In the genomic region with DNA sequence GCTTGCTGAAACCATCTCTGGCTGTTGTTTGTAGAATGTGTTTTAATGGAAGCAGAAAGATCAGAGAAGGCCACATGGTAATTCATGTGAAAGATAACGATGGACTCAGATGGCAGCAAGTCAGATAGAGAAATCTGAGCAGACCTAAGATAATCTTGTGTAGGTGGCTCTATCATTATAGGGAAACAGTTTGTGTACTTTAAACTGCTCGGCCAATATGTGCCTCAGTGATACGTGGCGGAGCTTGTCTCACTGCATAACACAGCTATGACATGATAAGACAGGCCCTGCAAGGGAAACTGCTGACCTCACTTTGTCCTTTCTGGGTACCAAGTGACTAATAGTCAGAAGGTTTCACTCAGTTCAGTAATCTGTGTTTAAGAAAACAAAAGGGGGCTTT, we compare ENCODE assay signal across 1 cellular context.
TF ChIP-seq lines count a peak whose summit lies in the region.

No MANE protein-coding gene starts in this region.

TF ChIP-seq in K562, 482 proteins besides CTCF, POLR2A, EP300 and RAD21 (continued from another document and continues in another):
- TF ChIP-seq, protein P1, sequence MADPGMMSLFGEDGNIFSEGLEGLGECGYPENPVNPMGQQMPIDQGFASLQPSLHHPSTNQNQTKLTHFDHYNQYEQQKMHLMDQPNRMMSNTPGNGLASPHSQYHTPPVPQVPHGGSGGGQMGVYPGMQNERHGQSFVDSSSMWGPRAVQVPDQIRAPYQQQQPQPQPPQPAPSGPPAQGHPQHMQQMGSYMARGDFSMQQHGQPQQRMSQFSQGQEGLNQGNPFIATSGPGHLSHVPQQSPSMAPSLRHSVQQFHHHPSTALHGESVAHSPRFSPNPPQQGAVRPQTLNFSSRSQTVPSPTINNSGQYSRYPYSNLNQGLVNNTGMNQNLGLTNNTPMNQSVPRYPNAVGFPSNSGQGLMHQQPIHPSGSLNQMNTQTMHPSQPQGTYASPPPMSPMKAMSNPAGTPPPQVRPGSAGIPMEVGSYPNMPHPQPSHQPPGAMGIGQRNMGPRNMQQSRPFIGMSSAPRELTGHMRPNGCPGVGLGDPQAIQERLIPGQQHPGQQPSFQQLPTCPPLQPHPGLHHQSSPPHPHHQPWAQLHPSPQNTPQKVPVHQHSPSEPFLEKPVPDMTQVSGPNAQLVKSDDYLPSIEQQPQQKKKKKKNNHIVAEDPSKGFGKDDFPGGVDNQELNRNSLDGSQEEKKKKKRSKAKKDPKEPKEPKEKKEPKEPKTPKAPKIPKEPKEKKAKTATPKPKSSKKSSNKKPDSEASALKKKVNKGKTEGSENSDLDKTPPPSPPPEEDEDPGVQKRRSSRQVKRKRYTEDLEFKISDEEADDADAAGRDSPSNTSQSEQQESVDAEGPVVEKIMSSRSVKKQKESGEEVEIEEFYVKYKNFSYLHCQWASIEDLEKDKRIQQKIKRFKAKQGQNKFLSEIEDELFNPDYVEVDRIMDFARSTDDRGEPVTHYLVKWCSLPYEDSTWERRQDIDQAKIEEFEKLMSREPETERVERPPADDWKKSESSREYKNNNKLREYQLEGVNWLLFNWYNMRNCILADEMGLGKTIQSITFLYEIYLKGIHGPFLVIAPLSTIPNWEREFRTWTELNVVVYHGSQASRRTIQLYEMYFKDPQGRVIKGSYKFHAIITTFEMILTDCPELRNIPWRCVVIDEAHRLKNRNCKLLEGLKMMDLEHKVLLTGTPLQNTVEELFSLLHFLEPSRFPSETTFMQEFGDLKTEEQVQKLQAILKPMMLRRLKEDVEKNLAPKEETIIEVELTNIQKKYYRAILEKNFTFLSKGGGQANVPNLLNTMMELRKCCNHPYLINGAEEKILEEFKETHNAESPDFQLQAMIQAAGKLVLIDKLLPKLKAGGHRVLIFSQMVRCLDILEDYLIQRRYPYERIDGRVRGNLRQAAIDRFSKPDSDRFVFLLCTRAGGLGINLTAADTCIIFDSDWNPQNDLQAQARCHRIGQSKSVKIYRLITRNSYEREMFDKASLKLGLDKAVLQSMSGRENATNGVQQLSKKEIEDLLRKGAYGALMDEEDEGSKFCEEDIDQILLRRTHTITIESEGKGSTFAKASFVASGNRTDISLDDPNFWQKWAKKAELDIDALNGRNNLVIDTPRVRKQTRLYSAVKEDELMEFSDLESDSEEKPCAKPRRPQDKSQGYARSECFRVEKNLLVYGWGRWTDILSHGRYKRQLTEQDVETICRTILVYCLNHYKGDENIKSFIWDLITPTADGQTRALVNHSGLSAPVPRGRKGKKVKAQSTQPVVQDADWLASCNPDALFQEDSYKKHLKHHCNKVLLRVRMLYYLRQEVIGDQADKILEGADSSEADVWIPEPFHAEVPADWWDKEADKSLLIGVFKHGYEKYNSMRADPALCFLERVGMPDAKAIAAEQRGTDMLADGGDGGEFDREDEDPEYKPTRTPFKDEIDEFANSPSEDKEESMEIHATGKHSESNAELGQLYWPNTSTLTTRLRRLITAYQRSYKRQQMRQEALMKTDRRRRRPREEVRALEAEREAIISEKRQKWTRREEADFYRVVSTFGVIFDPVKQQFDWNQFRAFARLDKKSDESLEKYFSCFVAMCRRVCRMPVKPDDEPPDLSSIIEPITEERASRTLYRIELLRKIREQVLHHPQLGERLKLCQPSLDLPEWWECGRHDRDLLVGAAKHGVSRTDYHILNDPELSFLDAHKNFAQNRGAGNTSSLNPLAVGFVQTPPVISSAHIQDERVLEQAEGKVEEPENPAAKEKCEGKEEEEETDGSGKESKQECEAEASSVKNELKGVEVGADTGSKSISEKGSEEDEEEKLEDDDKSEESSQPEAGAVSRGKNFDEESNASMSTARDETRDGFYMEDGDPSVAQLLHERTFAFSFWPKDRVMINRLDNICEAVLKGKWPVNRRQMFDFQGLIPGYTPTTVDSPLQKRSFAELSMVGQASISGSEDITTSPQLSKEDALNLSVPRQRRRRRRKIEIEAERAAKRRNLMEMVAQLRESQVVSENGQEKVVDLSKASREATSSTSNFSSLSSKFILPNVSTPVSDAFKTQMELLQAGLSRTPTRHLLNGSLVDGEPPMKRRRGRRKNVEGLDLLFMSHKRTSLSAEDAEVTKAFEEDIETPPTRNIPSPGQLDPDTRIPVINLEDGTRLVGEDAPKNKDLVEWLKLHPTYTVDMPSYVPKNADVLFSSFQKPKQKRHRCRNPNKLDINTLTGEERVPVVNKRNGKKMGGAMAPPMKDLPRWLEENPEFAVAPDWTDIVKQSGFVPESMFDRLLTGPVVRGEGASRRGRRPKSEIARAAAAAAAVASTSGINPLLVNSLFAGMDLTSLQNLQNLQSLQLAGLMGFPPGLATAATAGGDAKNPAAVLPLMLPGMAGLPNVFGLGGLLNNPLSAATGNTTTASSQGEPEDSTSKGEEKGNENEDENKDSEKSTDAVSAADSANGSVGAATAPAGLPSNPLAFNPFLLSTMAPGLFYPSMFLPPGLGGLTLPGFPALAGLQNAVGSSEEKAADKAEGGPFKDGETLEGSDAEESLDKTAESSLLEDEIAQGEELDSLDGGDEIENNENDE (IDR thresholded peaks at IDR 0.05; ENCODE audit: low read depth, low read length): no peak
- TF ChIP-seq CBFA2T2 (conservative IDR thresholded peaks at IDR 0.05): peak; percentile 97
- TF ChIP-seq RB1 (IDR thresholded peaks at IDR 0.05; ENCODE audit: low read depth): peak; percentile 22; the same call in 1 of the 2 replicates
- peak; percentile 83; the same call in 1 of the 2 replicates for TF ChIP-seq POLR2AphosphoS5 (IDR thresholded peaks at IDR 0.05; ENCODE audit: control insufficient read depth, insufficient read depth, low read depth, low read length)
- no peak for TF ChIP-seq GABPB2 (CRISPR knock-in tag; conservative IDR thresholded peaks at IDR 0.05)
- TF ChIP-seq, protein P2, sequence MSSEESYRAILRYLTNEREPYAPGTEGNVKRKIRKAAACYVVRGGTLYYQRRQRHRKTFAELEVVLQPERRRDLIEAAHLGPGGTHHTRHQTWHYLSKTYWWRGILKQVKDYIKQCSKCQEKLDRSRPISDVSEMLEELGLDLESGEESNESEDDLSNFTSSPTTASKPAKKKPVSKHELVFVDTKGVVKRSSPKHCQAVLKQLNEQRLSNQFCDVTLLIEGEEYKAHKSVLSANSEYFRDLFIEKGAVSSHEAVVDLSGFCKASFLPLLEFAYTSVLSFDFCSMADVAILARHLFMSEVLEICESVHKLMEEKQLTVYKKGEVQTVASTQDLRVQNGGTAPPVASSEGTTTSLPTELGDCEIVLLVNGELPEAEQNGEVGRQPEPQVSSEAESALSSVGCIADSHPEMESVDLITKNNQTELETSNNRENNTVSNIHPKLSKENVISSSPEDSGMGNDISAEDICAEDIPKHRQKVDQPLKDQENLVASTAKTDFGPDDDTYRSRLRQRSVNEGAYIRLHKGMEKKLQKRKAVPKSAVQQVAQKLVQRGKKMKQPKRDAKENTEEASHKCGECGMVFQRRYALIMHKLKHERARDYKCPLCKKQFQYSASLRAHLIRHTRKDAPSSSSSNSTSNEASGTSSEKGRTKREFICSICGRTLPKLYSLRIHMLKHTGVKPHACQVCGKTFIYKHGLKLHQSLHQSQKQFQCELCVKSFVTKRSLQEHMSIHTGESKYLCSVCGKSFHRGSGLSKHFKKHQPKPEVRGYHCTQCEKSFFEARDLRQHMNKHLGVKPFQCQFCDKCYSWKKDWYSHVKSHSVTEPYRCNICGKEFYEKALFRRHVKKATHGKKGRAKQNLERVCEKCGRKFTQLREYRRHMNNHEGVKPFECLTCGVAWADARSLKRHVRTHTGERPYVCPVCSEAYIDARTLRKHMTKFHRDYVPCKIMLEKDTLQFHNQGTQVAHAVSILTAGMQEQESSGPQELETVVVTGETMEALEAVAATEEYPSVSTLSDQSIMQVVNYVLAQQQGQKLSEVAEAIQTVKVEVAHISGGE (CRISPR knock-in tag; IDR thresholded peaks at IDR 0.05): peak in 1 of 3 experiments; percentile 59; a peak in 1 of 6 replicates
- peak; percentile 64; the same call in 1 of the 2 replicates for TF ChIP-seq RNF2 (IDR thresholded peaks at IDR 0.05)
- TF ChIP-seq, protein P3, sequence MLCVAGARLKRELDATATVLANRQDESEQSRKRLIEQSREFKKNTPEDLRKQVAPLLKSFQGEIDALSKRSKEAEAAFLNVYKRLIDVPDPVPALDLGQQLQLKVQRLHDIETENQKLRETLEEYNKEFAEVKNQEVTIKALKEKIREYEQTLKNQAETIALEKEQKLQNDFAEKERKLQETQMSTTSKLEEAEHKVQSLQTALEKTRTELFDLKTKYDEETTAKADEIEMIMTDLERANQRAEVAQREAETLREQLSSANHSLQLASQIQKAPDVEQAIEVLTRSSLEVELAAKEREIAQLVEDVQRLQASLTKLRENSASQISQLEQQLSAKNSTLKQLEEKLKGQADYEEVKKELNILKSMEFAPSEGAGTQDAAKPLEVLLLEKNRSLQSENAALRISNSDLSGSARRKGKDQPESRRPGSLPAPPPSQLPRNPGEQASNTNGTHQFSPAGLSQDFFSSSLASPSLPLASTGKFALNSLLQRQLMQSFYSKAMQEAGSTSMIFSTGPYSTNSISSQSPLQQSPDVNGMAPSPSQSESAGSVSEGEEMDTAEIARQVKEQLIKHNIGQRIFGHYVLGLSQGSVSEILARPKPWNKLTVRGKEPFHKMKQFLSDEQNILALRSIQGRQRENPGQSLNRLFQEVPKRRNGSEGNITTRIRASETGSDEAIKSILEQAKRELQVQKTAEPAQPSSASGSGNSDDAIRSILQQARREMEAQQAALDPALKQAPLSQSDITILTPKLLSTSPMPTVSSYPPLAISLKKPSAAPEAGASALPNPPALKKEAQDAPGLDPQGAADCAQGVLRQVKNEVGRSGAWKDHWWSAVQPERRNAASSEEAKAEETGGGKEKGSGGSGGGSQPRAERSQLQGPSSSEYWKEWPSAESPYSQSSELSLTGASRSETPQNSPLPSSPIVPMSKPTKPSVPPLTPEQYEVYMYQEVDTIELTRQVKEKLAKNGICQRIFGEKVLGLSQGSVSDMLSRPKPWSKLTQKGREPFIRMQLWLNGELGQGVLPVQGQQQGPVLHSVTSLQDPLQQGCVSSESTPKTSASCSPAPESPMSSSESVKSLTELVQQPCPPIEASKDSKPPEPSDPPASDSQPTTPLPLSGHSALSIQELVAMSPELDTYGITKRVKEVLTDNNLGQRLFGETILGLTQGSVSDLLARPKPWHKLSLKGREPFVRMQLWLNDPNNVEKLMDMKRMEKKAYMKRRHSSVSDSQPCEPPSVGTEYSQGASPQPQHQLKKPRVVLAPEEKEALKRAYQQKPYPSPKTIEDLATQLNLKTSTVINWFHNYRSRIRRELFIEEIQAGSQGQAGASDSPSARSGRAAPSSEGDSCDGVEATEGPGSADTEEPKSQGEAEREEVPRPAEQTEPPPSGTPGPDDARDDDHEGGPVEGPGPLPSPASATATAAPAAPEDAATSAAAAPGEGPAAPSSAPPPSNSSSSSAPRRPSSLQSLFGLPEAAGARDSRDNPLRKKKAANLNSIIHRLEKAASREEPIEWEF (CRISPR knock-in tag; IDR thresholded peaks at IDR 0.05): 0 out of 2 replicates have a peak, but pooled peaks have one; percentile 63
- no peak for TF ChIP-seq HMG20A (CRISPR knock-in tag; conservative IDR thresholded peaks at IDR 0.05)
- peak; percentile 85 for TF ChIP-seq C11orf30 (IDR thresholded peaks at IDR 0.05; ENCODE audit: low read depth)
- 0 out of 2 replicates have a peak, but pooled peaks have one; percentile 27 for TF ChIP-seq GTF2E2 (tag; IDR thresholded peaks at IDR 0.05)
- TF ChIP-seq TARDBP (IDR thresholded peaks at IDR 0.05): peak; percentile 86
- peak; percentile 78 for TF ChIP-seq MEIS2 (IDR thresholded peaks at IDR 0.05; ENCODE audit: partially characterized antibody)
- TF ChIP-seq SRSF9 (IDR thresholded peaks at IDR 0.05; ENCODE audit: borderline replicate concordance, low read depth, low read length): no peak
- 0 out of 4 replicates have a peak, but pooled peaks of 1 of the 2 experiments have one; percentile 65 for TF ChIP-seq TEAD1 (CRISPR knock-in tag; IDR thresholded peaks at IDR 0.05)
- peak; percentile 40 to 99; a peak in 2 of 4 replicates for TF ChIP-seq HDAC1 (IDR thresholded peaks at IDR 0.05)
- TF ChIP-seq WHSC1 (IDR thresholded peaks at IDR 0.05; ENCODE audit: low read length): no peak
- TF ChIP-seq PHB2 (IDR thresholded peaks at IDR 0.05; ENCODE audit: low read depth): peak; percentile 87
- peak; percentile 68 for TF ChIP-seq BCOR (IDR thresholded peaks at IDR 0.05)
- TF ChIP-seq ELF1 (tag; IDR thresholded peaks at IDR 0.05): no peak
- TF ChIP-seq HLTF (IDR thresholded peaks at IDR 0.05): 0 out of 2 replicates have a peak, but pooled peaks have one; percentile 35
- TF ChIP-seq, protein P4, sequence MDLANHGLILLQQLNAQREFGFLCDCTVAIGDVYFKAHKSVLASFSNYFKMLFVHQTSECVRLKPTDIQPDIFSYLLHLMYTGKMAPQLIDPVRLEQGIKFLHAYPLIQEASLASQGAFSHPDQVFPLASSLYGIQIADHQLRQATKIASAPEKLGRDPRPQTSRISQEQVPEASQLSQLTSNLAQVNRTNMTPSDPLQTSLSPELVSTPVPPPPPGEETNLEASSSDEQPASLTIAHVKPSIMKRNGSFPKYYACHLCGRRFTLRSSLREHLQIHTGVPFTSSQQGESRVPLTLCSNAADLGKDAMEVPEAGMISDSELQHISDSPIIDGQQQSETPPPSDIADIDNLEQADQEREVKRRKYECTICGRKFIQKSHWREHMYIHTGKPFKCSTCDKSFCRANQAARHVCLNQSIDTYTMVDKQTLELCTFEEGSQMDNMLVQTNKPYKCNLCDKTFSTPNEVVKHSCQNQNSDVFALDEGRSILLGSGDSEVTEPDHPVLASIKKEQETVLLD (IDR thresholded peaks at IDR 0.05): peak; percentile 42; the same call in 1 of the 2 replicates
- TF ChIP-seq ATF1 (CRISPR knock-in tag; IDR thresholded peaks at IDR 0.05): no peak
- TF ChIP-seq ATF1 (tag; IDR thresholded peaks at IDR 0.05): peak; percentile 82
- no peak for TF ChIP-seq SP1 (CRISPR knock-in tag; IDR thresholded peaks at IDR 0.05)
- TF ChIP-seq MECOM (CRISPR knock-in tag; IDR thresholded peaks at IDR 0.05): peak; percentile 79
- TF ChIP-seq, protein P5, sequence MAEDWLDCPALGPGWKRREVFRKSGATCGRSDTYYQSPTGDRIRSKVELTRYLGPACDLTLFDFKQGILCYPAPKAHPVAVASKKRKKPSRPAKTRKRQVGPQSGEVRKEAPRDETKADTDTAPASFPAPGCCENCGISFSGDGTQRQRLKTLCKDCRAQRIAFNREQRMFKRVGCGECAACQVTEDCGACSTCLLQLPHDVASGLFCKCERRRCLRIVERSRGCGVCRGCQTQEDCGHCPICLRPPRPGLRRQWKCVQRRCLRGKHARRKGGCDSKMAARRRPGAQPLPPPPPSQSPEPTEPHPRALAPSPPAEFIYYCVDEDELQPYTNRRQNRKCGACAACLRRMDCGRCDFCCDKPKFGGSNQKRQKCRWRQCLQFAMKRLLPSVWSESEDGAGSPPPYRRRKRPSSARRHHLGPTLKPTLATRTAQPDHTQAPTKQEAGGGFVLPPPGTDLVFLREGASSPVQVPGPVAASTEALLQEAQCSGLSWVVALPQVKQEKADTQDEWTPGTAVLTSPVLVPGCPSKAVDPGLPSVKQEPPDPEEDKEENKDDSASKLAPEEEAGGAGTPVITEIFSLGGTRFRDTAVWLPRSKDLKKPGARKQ (CRISPR knock-in tag; IDR thresholded peaks at IDR 0.05): no peak
- TF ChIP-seq MEF2D (tag; conservative IDR thresholded peaks at IDR 0.05; ENCODE audit: low read depth): 0 out of 2 replicates have a peak, but pooled peaks have one; percentile 16
- peak in 1 of 2 experiments; percentile 35; a peak in 2 of 4 replicates for TF ChIP-seq FOXK2 (conservative IDR thresholded peaks at IDR 0.05 in 1 of 2, IDR thresholded peaks at IDR 0.05 in 1 of 2; ENCODE audit: low read depth in 2 of 2)
- TF ChIP-seq GATAD2A (IDR thresholded peaks at IDR 0.05): peak; percentile 67; the same call in 1 of the 2 replicates
- TF ChIP-seq JUND (IDR thresholded peaks at IDR 0.05; ENCODE audit: borderline replicate concordance, low read depth, low read length): peak; percentile 88
- peak; percentile 91; the same call in 2 of the 3 replicates for TF ChIP-seq JUND (tag; IDR thresholded peaks at IDR 0.05; ENCODE audit: borderline replicate concordance, low read depth, low read length)
- TF ChIP-seq FOSL1 (tag; conservative IDR thresholded peaks at IDR 0.05): peak; percentile 94
- TF ChIP-seq FOS (IDR thresholded peaks at IDR 0.05; ENCODE audit: extremely low read depth, insufficient read length): peak; percentile 8
